ENCODE assay signal across 12 cellular contexts in genomic region chr6:62528894-62529526, GRCh38.
"Had no signal": no experiment of that assay in that cellular context is flagged by ENCODE, and none has a peak within 500 bp of the region (broad histone marks: within the 10 kb centered on the region; RNA-seq: fewer than 3 reads in every experiment).

No MANE protein-coding gene starts in this region.

- H3K4me3 ChIP-seq: esophagus muscularis mucosa had no signal

- H3K27me3 ChIP-seq: brain microvascular endothelial cell, esophagus muscularis mucosa, neutrophil had no signal

- H3K4me1 ChIP-seq: esophagus muscularis mucosa had no signal

- H3K36me3 ChIP-seq: brain microvascular endothelial cell, esophagus muscularis mucosa, neutrophil had no signal

- DNase-seq: activated CD4-positive, alpha-beta memory T cell treated with anti-CD3 and anti-CD28 coated beads for 36 hours; activated CD4-positive, alpha-beta T cell treated with anti-CD3 and anti-CD28 coated beads for 1 hour; activated gamma-delta T cell; activated T-cell treated with anti-CD3 and anti-CD28 coated beads, Interleukin-2, amount 50 U/mL, for 4 hours; amygdala; brain microvascular endothelial cell; glutamatergic neuron; naive thymus-derived CD4-positive, alpha-beta T cell; T-helper 2 cell; trophoblast cell had no signal

- H3K27ac ChIP-seq: brain microvascular endothelial cell, esophagus muscularis mucosa, neutrophil had no signal

- ATAC-seq: activated T-cell treated with anti-CD3 and anti-CD28 coated beads, Interleukin-2, amount 50 U/mL, for 4 hours; naive thymus-derived CD4-positive, alpha-beta T cell had no signal

- H3K9me3 ChIP-seq: neutrophil had no signal
